In the genomic region with DNA sequence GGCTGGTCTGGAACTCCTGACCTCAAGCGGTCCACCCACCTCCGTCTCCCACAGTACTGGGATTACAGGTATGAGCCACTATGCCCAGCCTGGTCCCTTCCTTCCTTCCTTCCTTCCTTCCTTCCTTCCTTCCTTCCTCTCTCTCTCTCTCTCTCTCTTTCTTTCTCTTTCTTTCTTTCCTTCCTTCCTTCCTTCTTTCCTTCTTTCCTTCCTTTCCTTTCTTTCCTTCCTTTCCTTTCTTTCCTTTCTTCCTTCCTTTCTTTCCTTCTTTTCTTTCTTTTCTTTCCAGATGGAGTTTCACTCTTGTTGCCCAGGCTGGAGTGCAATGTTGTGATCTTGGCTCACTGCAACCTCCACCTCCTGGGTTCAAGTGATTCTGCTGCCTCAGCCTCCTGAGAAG, we compare ENCODE assay signal across 5 cellular contexts. TPM values are rescaled to one million over a fixed set of nuclear protein-coding genes. Genes with fewer than 3 reads are reported as not detected.
A peak's percentile ranks its signal among the peaks of the same experiment; 100 is the strongest.
DNase-seq lines count a peak whose midpoint lies in the region; ATAC-seq and TF ChIP-seq lines count a peak whose summit lies in the region.
"Not testable (repeated sequence)": the region's sequence is repeated elsewhere in the genome, so short reads cannot be mapped to it uniquely, and the experiment has no call there.

No MANE protein-coding gene starts in this region.

- H3K56ac ChIP-seq in H9 (ENCODE audit: insufficient read length, low read depth, low read length): not testable (repeated sequence)

- H2AFZ ChIP-seq in H9 (ENCODE audit: low read length): not testable (repeated sequence)

- not testable (repeated sequence) for H3K9me3 ChIP-seq in H9 (ENCODE audit: control insufficient read depth, low read depth, low read length)

- H3K27me3 Mint-ChIP-seq in H9 (ENCODE audit: low read depth); activated CD4-positive, alpha-beta T cell treated with anti-CD3 and anti-CD28 coated beads for 36 hours; activated naive CD4-positive, alpha-beta T cell treated with anti-CD3 and anti-CD28 coated beads, Interleukin-2, amount 50 U/mL, for 24 hours; memory B cell; neural crest cell (ENCODE audit: low read depth): not testable (repeated sequence)

- H3K27ac ChIP-seq in H9 (ENCODE audit: insufficient read length, low read depth, low read length): not testable (repeated sequence)

- H3K27me3 ChIP-seq in H9 (ENCODE audit: insufficient read depth, low read length): not testable (repeated sequence)

- not testable (repeated sequence) for H3T11ph ChIP-seq in H9 (ENCODE audit: low read length)

- H4K20me1 ChIP-seq in H9 (ENCODE audit: control insufficient read depth, insufficient read depth, insufficient read length): not testable (repeated sequence)

- H3K4me3 Mint-ChIP-seq in H9; activated CD4-positive, alpha-beta T cell treated with anti-CD3 and anti-CD28 coated beads for 36 hours; activated naive CD4-positive, alpha-beta T cell treated with anti-CD3 and anti-CD28 coated beads, Interleukin-2, amount 50 U/mL, for 24 hours; memory B cell; neural crest cell: not testable (repeated sequence)

- not testable (repeated sequence) for H3K79me2 ChIP-seq in H9 (ENCODE audit: insufficient read depth, low read length)

- CTCF ChIA-PET in activated CD4-positive, alpha-beta T cell treated with anti-CD3 and anti-CD28 coated beads for 36 hours (lab: Charles Lee): not testable (repeated sequence)

- not testable (repeated sequence) for H4K5ac ChIP-seq in H9 (ENCODE audit: insufficient read length, low read depth, low read length)

- not testable (repeated sequence) for H2BK15ac ChIP-seq in H9 (ENCODE audit: low read depth, low read length)

- not testable (repeated sequence) for H2BK120ac ChIP-seq in H9 (ENCODE audit: low read depth, low read length, poor library complexity, severe bottlenecking)

- H3K14ac ChIP-seq in H9 (ENCODE audit: insufficient read depth, low read length): not testable (repeated sequence)

- not testable (repeated sequence) for H3K4me2 ChIP-seq in H9 (ENCODE audit: insufficient read depth, insufficient read length, low read length)

- not testable (repeated sequence) for H3K79me1 ChIP-seq in H9 (ENCODE audit: insufficient read depth, low read depth, low read length, poor library complexity, severe bottlenecking)

- not testable (repeated sequence) for H3K18ac ChIP-seq in H9 (ENCODE audit: insufficient read length, low read depth, low read length)

- H2BK12ac ChIP-seq in H9 (ENCODE audit: insufficient read length, low read depth, low read length): not testable (repeated sequence)

- H2BK5ac ChIP-seq in H9 (ENCODE audit: insufficient read length, low read length): not testable (repeated sequence)

- H3K9ac ChIP-seq in H9 (ENCODE audit: extremely low read depth, insufficient read length, low read length): not testable (repeated sequence)

- H4K91ac ChIP-seq in H9 (ENCODE audit: insufficient read length, low read depth, low read length): not testable (repeated sequence)

- not testable (repeated sequence) for TF ChIP-seq CTCF in H9 (conservative IDR thresholded peaks at IDR 0.05); neural crest cell (conservative IDR thresholded peaks at IDR 0.05)

- DNase-seq in H9; activated CD4-positive, alpha-beta T cell treated with anti-CD3 and anti-CD28 coated beads for 36 hours; memory B cell (ENCODE audit: low spot score in 2 of 2); neural crest cell (ENCODE audit: low read depth, low spot score): not testable (repeated sequence)

- H4K8ac ChIP-seq in H9 (replicated peaks; ENCODE audit: insufficient read length, low read depth, low read length): not testable (repeated sequence)

- not testable (repeated sequence) for ATAC-seq in activated CD4-positive, alpha-beta T cell treated with anti-CD3 and anti-CD28 coated beads for 36 hours; memory B cell (ENCODE audit: low read depth)

- not testable (repeated sequence) for H3K23me2 ChIP-seq in H9 (ENCODE audit: insufficient read length, low read depth, low read length, poor library complexity, severe bottlenecking)

- not testable (repeated sequence) for H2AK5ac ChIP-seq in H9 (ENCODE audit: insufficient read length, low read length)

- intact Hi-C loops in activated CD4-positive, alpha-beta T cell treated with anti-CD3 and anti-CD28 coated beads for 36 hours (cut with DNase I, micrococcal nuclease): not testable (repeated sequence)

- H3K36me3 Mint-ChIP-seq in H9 (ENCODE audit: insufficient read depth in 1 of 3, low read depth in 3 of 3) (peaks cover 16 to 45% (median 41%) of the 10 kb centered on the region in 3 experiments; a peak in 6 of 7 replicates), memory B cell (peaks cover 24% of the 10 kb centered on the region), neural crest cell (ENCODE audit: low read depth) (peaks cover 14% of the 10 kb centered on the region)
- H3K36me3 Mint-ChIP-seq in activated CD4-positive, alpha-beta T cell treated with anti-CD3 and anti-CD28 coated beads for 36 hours (ENCODE audit: low read depth): peaks cover 39% of the 10 kb centered on the region
- H3K36me3 Mint-ChIP-seq in activated naive CD4-positive, alpha-beta T cell treated with anti-CD3 and anti-CD28 coated beads, Interleukin-2, amount 50 U/mL, for 24 hours: peaks cover 13% of the 10 kb centered on the region

- POLR2A ChIA-PET in activated CD4-positive, alpha-beta T cell treated with anti-CD3 and anti-CD28 coated beads for 36 hours (lab: Charles Lee): not testable (repeated sequence)

- H3K23ac ChIP-seq in H9 (ENCODE audit: insufficient read length, low read depth, low read length): not testable (repeated sequence)

- H3K4me1 Mint-ChIP-seq in H9; activated CD4-positive, alpha-beta T cell treated with anti-CD3 and anti-CD28 coated beads for 36 hours; memory B cell; neural crest cell: not testable (repeated sequence)
- peaks cover 11% of the 10 kb centered on the region for H3K4me1 Mint-ChIP-seq in activated naive CD4-positive, alpha-beta T cell treated with anti-CD3 and anti-CD28 coated beads, Interleukin-2, amount 50 U/mL, for 24 hours

- H3K27ac Mint-ChIP-seq in H9: peak overlapping the region in 2 of 3 experiments; percentile 52 to 59; a peak in 4 of 7 replicates
- peak overlapping the region; percentile 2 for H3K27ac Mint-ChIP-seq in activated CD4-positive, alpha-beta T cell treated with anti-CD3 and anti-CD28 coated beads for 36 hours
- H3K27ac Mint-ChIP-seq in activated naive CD4-positive, alpha-beta T cell treated with anti-CD3 and anti-CD28 coated beads, Interleukin-2, amount 50 U/mL, for 24 hours: peak overlapping the region; percentile 26
- H3K27ac Mint-ChIP-seq in memory B cell: peak overlapping the region; percentile 78
- peak overlapping the region; percentile 35 for H3K27ac Mint-ChIP-seq in neural crest cell (ENCODE audit: unreplicated experiment)

- not testable (repeated sequence) for H2BK20ac ChIP-seq in H9 (ENCODE audit: low read depth, low read length, poor library complexity, severe bottlenecking)

- not testable (repeated sequence) for H3K4ac ChIP-seq in H9 (ENCODE audit: low read depth, low read length)

- not testable (repeated sequence) for H3K4me1 ChIP-seq in H9 (ENCODE audit: insufficient read depth, low read length)

- not testable (repeated sequence) for H3K9me3 Mint-ChIP-seq in H9; activated CD4-positive, alpha-beta T cell treated with anti-CD3 and anti-CD28 coated beads for 36 hours (ENCODE audit: low read depth); activated naive CD4-positive, alpha-beta T cell treated with anti-CD3 and anti-CD28 coated beads, Interleukin-2, amount 50 U/mL, for 24 hours; memory B cell; neural crest cell

- WGBS in H9 (ENCODE audit: extremely low coverage, insufficient read length, low lambda C conversion rate): no CpG with 5 or more reads among the region's 2 CpGs

RNA-seq across cellular contexts. Expression of gene DDX21, which starts 26.8 kb away (rescaled TPM):
- total RNA-seq in H9 (2021): 180 TPM in 2 replicates
- 100 to 1,000 TPM; 187 to 192 TPM for total RNA-seq in activated CD4-positive, alpha-beta T cell treated with anti-CD3 and anti-CD28 coated beads for 36 hours
- 67.2 and 70.7 TPM in 2 replicates for total RNA-seq in neural crest cell

RNA-seq across cellular contexts. Expression of gene DDX50, which starts 28.0 kb away (rescaled TPM):
- total RNA-seq in H9 (2021) (50.2 and 50.7 TPM in 2 replicates), neural crest cell (57.7 and 58.9 TPM in 2 replicates)
- total RNA-seq in activated CD4-positive, alpha-beta T cell treated with anti-CD3 and anti-CD28 coated beads for 36 hours: 10 to 100 TPM; 61.6 to 81.6 TPM

RNA-seq across cellular contexts. Expression of gene KIFBP, which starts 59.4 kb away (rescaled TPM):
- total RNA-seq in H9 (2021) (44.7 and 45.5 TPM in 2 replicates), neural crest cell (27.7 and 27.8 TPM in 2 replicates)
- 10 to 100 TPM; 12.9 to 15.6 TPM for total RNA-seq in activated CD4-positive, alpha-beta T cell treated with anti-CD3 and anti-CD28 coated beads for 36 hours

Comparison
In these comparisons a context has a peak if more than half of its experiments do, and no peak if none do; other contexts are left out.
1. H3K27ac Mint-ChIP-seq: peak in every context shown above with its lines; median percentile 78 in memory B cell; 56 in H9; 35 in neural crest cell; 26 in activated naive CD4-positive, alpha-beta T cell treated with anti-CD3 and anti-CD28 coated beads, Interleukin-2, amount 50 U/mL, for 24 hours; 2 in activated CD4-positive, alpha-beta T cell treated with anti-CD3 and anti-CD28 coated beads for 36 hours.